36 cellular contexts compared by ENCODE assay signal in genomic region chr3:121703973-121704372, GRCh38.
"Had no signal": no experiment of that assay in that cellular context is flagged by ENCODE, and none has a peak within 500 bp of the region (broad histone marks: within the 10 kb centered on the region; RNA-seq: fewer than 3 reads in every experiment).

No MANE protein-coding gene starts in this region.

- H3K4me3 ChIP-seq: adrenal gland, body of pancreas, breast epithelium had no signal

- ATAC-seq: activated CD8-positive, alpha-beta T cell treated with anti-CD3 and anti-CD28 coated beads for 36 hours; activated naive CD4-positive, alpha-beta T cell treated with anti-CD3 and anti-CD28 coated beads, Interleukin-2, amount 50 U/mL, for 72 hours; activated T-cell treated with anti-CD3 and anti-CD28 coated beads, Interleukin-2, amount 50 U/mL, for 4 hours; activated T-helper 17 cell treated with anti-CD3 and anti-CD28 coated beads, Interleukin-2, amount 50 U/mL, for 72 hours; body of pancreas had no signal

- DNase-seq: activated B cell treated with CpG ODN at 0.5 μM for 24 hours; activated CD4-positive, alpha-beta memory T cell treated with anti-CD3 and anti-CD28 coated beads for 36 hours; activated CD4-positive, alpha-beta T cell treated with anti-CD3 and anti-CD28 coated beads for 4 hours; activated CD4-positive, alpha-beta T cell treated with anti-CD3 and anti-CD28 coated beads, Interleukin-2, amount 10 ng/mL, durations not matched to agents 24 days and 14 days; activated CD4-positive, alpha-beta T cell treated with anti-CD3 and anti-CD28 coated beads, Interleukin-2, amount 50 U/mL, for 1 hour; activated CD4-positive, alpha-beta T cell treated with anti-CD3 and anti-CD28 coated beads, Interleukin-2, amount 50 U/mL, for 4 hours; activated CD4-positive, CD25-positive, alpha-beta regulatory T cell treated with anti-CD3 and anti-CD28 coated beads, Interleukin-2, amount 50 U/mL, for 72 hours; activated CD8-positive, alpha-beta memory T cell treated with anti-CD3 and anti-CD28 coated beads, Interleukin-2, amount 50 U/mL, for 4 hours; activated CD8-positive, alpha-beta T cell treated with anti-CD3 and anti-CD28 coated beads for 36 hours; activated effector memory CD4-positive, alpha-beta T cell treated with anti-CD3 and anti-CD28 coated beads, Interleukin-2, amount 50 U/mL, for 16 hours; activated gamma-delta T cell treated with Interleukin-2 at 50 U/mL for 16 hours; activated naive CD4-positive, alpha-beta T cell; activated naive CD4-positive, alpha-beta T cell treated with anti-CD3 and anti-CD28 coated beads for 36 hours; activated naive CD4-positive, alpha-beta T cell treated with anti-CD3 and anti-CD28 coated beads, Interleukin-2, amount 50 U/mL, for 16 hours; activated naive CD8-positive, alpha-beta T cell treated with anti-CD3 and anti-CD28 coated beads for 36 hours; activated T-cell treated with anti-CD3 and anti-CD28 coated beads for 4 hours; activated T-cell treated with anti-CD3 and anti-CD28 coated beads, Interleukin-2, amount 50 U/mL, for 1 hour; activated T-cell treated with anti-CD3 and anti-CD28 coated beads, Interleukin-2, amount 50 U/mL, for 4 hours; adrenal gland; amniotic stem cell; aorta; body of pancreas; brain microvascular endothelial cell; central memory CD4-positive, alpha-beta T cell; T-helper 1 cell; T-helper 2 cell; T-helper 9 cell had no signal

- H3K9me3 ChIP-seq: adrenal gland, body of pancreas had no signal

- H3K27ac Mint-ChIP-seq: activated B cell treated with CpG ODN at 0.5 μM for 24 hours; activated CD4-positive, alpha-beta memory T cell treated with anti-CD3 and anti-CD28 coated beads for 36 hours; activated CD4-positive, alpha-beta T cell treated with anti-CD3 and anti-CD28 coated beads, Interleukin-2, amount 10 ng/mL, durations not matched to agents 24 days and 14 days; activated CD8-positive, alpha-beta T cell treated with anti-CD3 and anti-CD28 coated beads for 36 hours; activated naive CD4-positive, alpha-beta T cell treated with anti-CD3 and anti-CD28 coated beads for 36 hours; activated naive CD8-positive, alpha-beta T cell treated with anti-CD3 and anti-CD28 coated beads for 36 hours; activated T-helper 1 cell treated with anti-CD3 and anti-CD28 coated beads, Interleukin-12 subunit alpha, Interleukin-12 subunit beta, Interleukin-2, Interleukin-4 antibody, amounts not matched to agents 30 ng/mL and 10 ng/mL and 1 ng/mL, durations not matched to agents 14 hours and 24 hours and 36 hours; activated T-helper 17 cell treated with anti-CD3 and anti-CD28 coated beads, Interleukin-2, amount 50 U/mL, for 72 hours; T-helper 1 cell treated with Interleukin-12 subunit alpha and Interleukin-12 subunit beta and Interleukin-4 antibody, amounts not matched to agents 30 μg/mL and 1 μg/mL, for 36 hours; T-helper 2 cell treated with Interferon-gamma antibody and Interleukin-4, amounts not matched to agents 5 μg/mL and 100 μg/mL, for 36 hours had no signal

- H3K27me3 ChIP-seq: adrenal gland, body of pancreas, brain microvascular endothelial cell, breast epithelium had no signal

- H3K4me1 ChIP-seq: breast epithelium had no signal

- H3K4me1 Mint-ChIP-seq: activated B cell treated with CpG ODN at 0.5 μM for 24 hours; activated CD4-positive, alpha-beta T cell treated with anti-CD3 and anti-CD28 coated beads, Interleukin-2, amount 10 ng/mL, durations not matched to agents 24 days and 14 days; activated naive CD8-positive, alpha-beta T cell treated with anti-CD3 and anti-CD28 coated beads for 36 hours had no signal

- FAIRE-seq: astrocyte, TTC549 had no signal

- H3K9me3 Mint-ChIP-seq: activated B cell treated with CpG ODN at 0.5 μM for 24 hours; activated CD4-positive, alpha-beta memory T cell treated with anti-CD3 and anti-CD28 coated beads for 36 hours; activated CD8-positive, alpha-beta T cell treated with anti-CD3 and anti-CD28 coated beads for 36 hours; activated naive CD4-positive, alpha-beta T cell treated with anti-CD3 and anti-CD28 coated beads for 36 hours; activated naive CD4-positive, alpha-beta T cell treated with anti-CD3 and anti-CD28 coated beads, Interleukin-2, amount 50 U/mL, for 72 hours; activated naive CD8-positive, alpha-beta T cell treated with anti-CD3 and anti-CD28 coated beads for 36 hours; activated T-cell treated with anti-CD3 and anti-CD28 coated beads, Interleukin-2, amount 50 U/mL, for 4 hours; activated T-helper 1 cell treated with anti-CD3 and anti-CD28 coated beads, Interleukin-12 subunit alpha, Interleukin-12 subunit beta, Interleukin-2, Interleukin-4 antibody, amounts not matched to agents 30 ng/mL and 10 ng/mL and 1 ng/mL, durations not matched to agents 14 hours and 24 hours and 36 hours; activated T-helper 17 cell treated with anti-CD3 and anti-CD28 coated beads, Interleukin-2, amount 50 U/mL, for 72 hours; T-helper 1 cell treated with Interleukin-12 subunit alpha and Interleukin-12 subunit beta and Interleukin-4 antibody, amounts not matched to agents 30 μg/mL and 1 μg/mL, for 36 hours had no signal

- H3K4me3 Mint-ChIP-seq: activated B cell treated with CpG ODN at 0.5 μM for 24 hours; activated CD4-positive, alpha-beta memory T cell treated with anti-CD3 and anti-CD28 coated beads for 36 hours; activated CD4-positive, alpha-beta T cell treated with anti-CD3 and anti-CD28 coated beads, Interleukin-2, amount 10 ng/mL, durations not matched to agents 24 days and 14 days; activated CD8-positive, alpha-beta T cell treated with anti-CD3 and anti-CD28 coated beads for 36 hours; activated naive CD4-positive, alpha-beta T cell treated with anti-CD3 and anti-CD28 coated beads for 36 hours; activated naive CD8-positive, alpha-beta T cell treated with anti-CD3 and anti-CD28 coated beads for 36 hours; activated T-cell treated with anti-CD3 and anti-CD28 coated beads, Interleukin-2, amount 50 U/mL, for 4 hours; activated T-helper 1 cell treated with anti-CD3 and anti-CD28 coated beads, Interleukin-12 subunit alpha, Interleukin-12 subunit beta, Interleukin-2, Interleukin-4 antibody, amounts not matched to agents 30 ng/mL and 10 ng/mL and 1 ng/mL, durations not matched to agents 14 hours and 24 hours and 36 hours; activated T-helper 17 cell treated with anti-CD3 and anti-CD28 coated beads, Interleukin-2, amount 50 U/mL, for 72 hours; T-helper 1 cell treated with Interleukin-12 subunit alpha and Interleukin-12 subunit beta and Interleukin-4 antibody, amounts not matched to agents 30 μg/mL and 1 μg/mL, for 36 hours; T-helper 2 cell treated with Interferon-gamma antibody and Interleukin-4, amounts not matched to agents 5 μg/mL and 100 μg/mL, for 36 hours had no signal

- H3K27me3 Mint-ChIP-seq: activated B cell treated with CpG ODN at 0.5 μM for 24 hours; activated CD4-positive, alpha-beta memory T cell treated with anti-CD3 and anti-CD28 coated beads for 36 hours; activated CD4-positive, alpha-beta T cell treated with anti-CD3 and anti-CD28 coated beads, Interleukin-2, amount 10 ng/mL, durations not matched to agents 24 days and 14 days; activated CD8-positive, alpha-beta T cell treated with anti-CD3 and anti-CD28 coated beads for 36 hours; activated naive CD8-positive, alpha-beta T cell treated with anti-CD3 and anti-CD28 coated beads for 36 hours; activated T-helper 17 cell treated with anti-CD3 and anti-CD28 coated beads, Interleukin-2, amount 50 U/mL, for 72 hours had no signal

- H3K27ac ChIP-seq: adrenal gland, body of pancreas, brain microvascular endothelial cell, breast epithelium, VCaP had no signal
